ENCODE assay signal across 7 cellular contexts in genomic region chr2:230601510-230601909, GRCh38.
DNase-seq lines count a peak whose midpoint lies in the region; ATAC-seq and TF ChIP-seq lines count a peak whose summit lies in the region.

No MANE protein-coding gene starts in this region.

- no peak overlapping the region for H2AFZ ChIP-seq in PC-3 (ENCODE audit: low read length)

- no peaks in the 10 kb centered on the region for H3K79me2 ChIP-seq in PC-3 (ENCODE audit: low read length)

- peaks cover 31 to 37% of the 10 kb centered on the region in 2 donors for H3K36me3 Mint-ChIP-seq in naive B cell

- peaks cover 15 to 62% (median 45%) of the 10 kb centered on the region in 7 donors for H3K9me3 Mint-ChIP-seq in naive B cell

- no peak for TF ChIP-seq CTCF in PC-3 (conservative IDR thresholded peaks at IDR 0.05; ENCODE audit: low read depth, low read length)
- TF ChIP-seq CTCF in mucosa of descending colon (IDR thresholded peaks at IDR 0.05): no peak

- H3K36me3 ChIP-seq in PC-3 (ENCODE audit: low read depth, low read length): no peaks in the 10 kb centered on the region
- no peaks in the 10 kb centered on the region for H3K36me3 ChIP-seq in mucosa of descending colon (ENCODE audit: low read depth)

- H3K9me3 ChIP-seq in PC-3 (ENCODE audit: low read length) (no peaks in the 10 kb centered on the region), mucosa of descending colon (no peaks in the 10 kb centered on the region)

- DNase-seq in naive B cell (peak; percentile 18), SHP77 treated with DMSO at 0.1 percent for 48 hours (lab: John Stamatoyannopoulos, UW) (no peak), PC-3 (no peak), mucosa of descending colon (no peak)

- H3K9ac ChIP-seq in PC-3 (ENCODE audit: low read length): no peak overlapping the region

- no peaks in the 10 kb centered on the region for H3K27me3 ChIP-seq in PC-3 (ENCODE audit: low read length)

- H3F3A ChIP-seq in PC-3 (ENCODE audit: low read length, unreplicated experiment): no peaks in the 10 kb centered on the region

- no peak overlapping the region for H3K4me2 ChIP-seq in PC-3 (ENCODE audit: low read length)

- no peaks in the 10 kb centered on the region for H3K27me3 Mint-ChIP-seq in naive B cell

- H3K9me2 ChIP-seq in PC-3 (replicated peaks; ENCODE audit: low read length): no peaks in the 10 kb centered on the region

- no TSS peak for BruUV-seq in PC-3 (replicated peaks; lab: Mats Ljungman, UMichigan)

- H3K4me1 ChIP-seq in PC-3 (ENCODE audit: insufficient read depth, low read length) (no peaks in the 10 kb centered on the region), mucosa of descending colon (ENCODE audit: low read depth) (no peaks in the 10 kb centered on the region)

- POLR2A ChIA-PET in PC-3 (lab: Charles Lee; ENCODE audit: unreplicated experiment): no interaction called here

- H4K20me1 ChIP-seq in PC-3 (ENCODE audit: low read length): no peaks in the 10 kb centered on the region

- H3K27ac ChIP-seq in PC-3 (ENCODE audit: low read length): no peak overlapping the region

- peak; percentile 45 for ATAC-seq in GM18520 (IDR thresholded peaks at IDR 0.05; ENCODE audit: unreplicated experiment)
- peak; percentile 44 for ATAC-seq in GM21528 (IDR thresholded peaks at IDR 0.05; ENCODE audit: low FRiP score, unreplicated experiment)
- ATAC-seq in HG03354 (IDR thresholded peaks at IDR 0.05; ENCODE audit: poor library complexity, severe bottlenecking, unreplicated experiment): peak; percentile 71
- no peak for ATAC-seq in naive B cell (ENCODE audit: low read depth in 2 of 2)
- ATAC-seq in PC-3: no peak
- ATAC-seq in mucosa of descending colon: no peak

- CTCF ChIA-PET in PC-3 (lab: Charles Lee): no interaction called here

- H3K4me3 Mint-ChIP-seq in naive B cell: peak overlapping the region in 6 of 8 donors; percentile 3 to 79 (median 36)

- intact Hi-C loops in PC-3 (cut with micrococcal nuclease): no loop called here
- intact Hi-C loops in mucosa of descending colon (cut with DNase I, micrococcal nuclease): no loop called here

- H3K27ac Mint-ChIP-seq in naive B cell: peak overlapping the region; percentile 78 to 100 (median 84)

- H3K4me1 Mint-ChIP-seq in naive B cell: peaks cover 61 to 87% (median 76%) of the 10 kb centered on the region in 3 donors

- H3K4me3 ChIP-seq in PC-3 (ENCODE audit: low read length): no peak overlapping the region
- no peak overlapping the region for H3K4me3 ChIP-seq in mucosa of descending colon

Comparison
In these comparisons a context has a peak if more than half of its experiments do, and no peak if none do; other contexts are left out.
1. ATAC-seq: peak in GM18520 (single experiment), GM21528 (single experiment) and HG03354 (single experiment); none in naive B cell (0 of 2), PC-3 (single experiment) and mucosa of descending colon (single experiment).